9 cellular contexts compared by ENCODE assay signal in genomic region chr22:45548991-45549736, GRCh38. TPM values are rescaled to one million over a fixed set of nuclear protein-coding genes. Genes with fewer than 3 reads are reported as not detected.
DNase-seq lines count a peak whose midpoint lies in the region; TF ChIP-seq lines count a peak whose summit lies in the region.
"Had no signal": no experiment of that assay in that cellular context is flagged by ENCODE, and none has a peak within 500 bp of the region (broad histone marks: within the 10 kb centered on the region; RNA-seq: fewer than 3 reads in every experiment).

No MANE protein-coding gene starts in this region.

- WGBS in stomach, 5 donors: 33 to 52% (median 46%) methylated on average over 12 to 17 of the region's 17 CpGs

- TF ChIP-seq CTCF in GM12875 (IDR thresholded peaks at IDR 0.05; ENCODE audit: borderline replicate concordance, insufficient read depth, low read depth, low read length): 0 out of 2 replicates have a peak, but pooled peaks have one; percentile 20
- TF ChIP-seq CTCF in left ventricle myocardium inferior (IDR thresholded peaks at IDR 0.05; ENCODE audit: borderline replicate concordance): no peak
- TF ChIP-seq CTCF in stomach (IDR thresholded peaks at IDR 0.05): no peak

- H3K4me3 ChIP-seq in GM12875 (ENCODE audit: low read depth, low read length) (no peak overlapping the region), left ventricle myocardium inferior (no peak overlapping the region), stomach (no peak overlapping the region)

- H3K9me3 ChIP-seq in left ventricle myocardium inferior (replicated peaks) (no peaks in the 10 kb centered on the region), stomach (no peaks in the 10 kb centered on the region)

- peaks cover 16% of the 10 kb centered on the region for H3K27me3 ChIP-seq in left ventricle myocardium inferior (ENCODE audit: low read depth)
- peaks cover 0 to 1% (median 0%) of the 10 kb centered on the region in 3 donors for H3K27me3 ChIP-seq in stomach

- peaks cover 57% of the 10 kb centered on the region for H3K4me1 ChIP-seq in left ventricle myocardium inferior
- peaks cover 47 to 66% (median 55%) of the 10 kb centered on the region in 4 donors for H3K4me1 ChIP-seq in stomach

- DNase-seq in SW480 (ENCODE audit: low spot score) (peak; percentile 87), left ventricle myocardium inferior (peak; percentile 42), stomach (peak; percentile 46), NCI-H446 (lab: John Stamatoyannopoulos, UW) (no peak), NCI-H2227 (lab: John Stamatoyannopoulos, UW; ENCODE audit: unreplicated experiment) (no peak), Kasumi-1 (lab: John Stamatoyannopoulos, UW) (no peak), NCI-H1105 treated with DMSO at 0.1 percent for 48 hours (lab: John Stamatoyannopoulos, UW) (no peak)
- DNase-seq: NCI-H510A had no signal

- peak overlapping the region; percentile 81 for H3K27ac ChIP-seq in left ventricle myocardium inferior (replicated peaks)
- H3K27ac ChIP-seq in stomach: peak overlapping the region; percentile 16 to 86 (median 83)

- H3K36me3 ChIP-seq in left ventricle myocardium inferior (peaks cover 10% of the 10 kb centered on the region), stomach (peaks cover 0 to 10% (median 5%) of the 10 kb centered on the region in 4 donors)

- no peak for TF ChIP-seq POLR2A in stomach (IDR thresholded peaks at IDR 0.05)

- intact Hi-C loops in left ventricle myocardium inferior (cut with micrococcal nuclease) (no loop called here), stomach (cut with DNase I; ENCODE audit: low total_unique reads) (no loop called here)

- TF ChIP-seq EP300 in stomach (IDR thresholded peaks at IDR 0.05): peak; percentile 47

RNA-seq across cellular contexts. Expression of gene FBLN1, which starts 46.5 kb away (rescaled TPM):
- 82.8 TPM for total RNA-seq in left ventricle myocardium inferior
- total RNA-seq in stomach: 100 to 1,000 TPM in 4 of 5 donors, 10 to 100 TPM in 1; 38.8 to 416 (median 210) TPM
- polyA plus RNA-seq in stomach: 10 to 100 TPM; 43.4 to 97.3 (median 95.6) TPM

Comparison
In these comparisons a context has a peak if more than half of its experiments do, and no peak if none do; other contexts are left out.
1. DNase-seq: peak in SW480 (single experiment), left ventricle myocardium inferior (single experiment) and stomach (single experiment); none in NCI-H446 (0 of 2), NCI-H2227 (single experiment), Kasumi-1 (0 of 2) and NCI-H1105 treated with DMSO at 0.1 percent for 48 hours (single experiment).